In genomic region chr6:104632565-104632964, GRCh38 we compare ENCODE assay signal across 19 cellular contexts.
"Had no signal": no experiment of that assay in that cellular context is flagged by ENCODE, and none has a peak within 500 bp of the region (broad histone marks: within the 10 kb centered on the region; RNA-seq: fewer than 3 reads in every experiment).

No MANE protein-coding gene starts in this region.

- H3K9me3 ChIP-seq: ovary, right atrium auricular region, sigmoid colon had no signal

- H3K27ac ChIP-seq: coronary artery, heart left ventricle, ovary, right atrium auricular region had no signal

- H3K4me1 ChIP-seq: right atrium auricular region, sigmoid colon had no signal

- H3K9me3 Mint-ChIP-seq: endodermal cell, neural crest cell, type B pancreatic cell had no signal

- H3K27me3 Mint-ChIP-seq: type B pancreatic cell had no signal

- H3K27me3 ChIP-seq: ovary, right atrium auricular region, sigmoid colon had no signal

- ATAC-seq: heart left ventricle, left cardiac atrium, left ventricle myocardium superior, natural killer cell had no signal

- H3K4me3 Mint-ChIP-seq: endodermal cell, immature natural killer cell, natural killer cell, neural crest cell, type B pancreatic cell had no signal

- H3K4me1 Mint-ChIP-seq: immature natural killer cell, natural killer cell, neural crest cell had no signal

- H3K27ac Mint-ChIP-seq: endodermal cell, immature natural killer cell, natural killer cell, type B pancreatic cell had no signal

- H3K36me3 Mint-ChIP-seq: immature natural killer cell, natural killer cell, type B pancreatic cell had no signal

- H3K36me3 ChIP-seq: heart left ventricle, ovary, right atrium auricular region, sigmoid colon had no signal

- H3K4me3 ChIP-seq: coronary artery, heart left ventricle, lung, ovary, right atrium auricular region, sigmoid colon, skin epidermis had no signal

- DNase-seq: cerebellar nuclear complex; effector CD4-positive, alpha-beta T cell; endodermal cell; heart left ventricle; immature natural killer cell; left cardiac atrium; left ventricle myocardium superior; mesendoderm; natural killer cell; ovary; sigmoid colon; stimulated activated CD4-positive, alpha-beta T cell treated with anti-CD3 and anti-CD28 coated beads, Interleukin-2, amount 100 ng/mL, for 48 hours; stimulated activated naive CD4-positive, alpha-beta T cell treated with Interleukin-2 at 50 U/mL for 16 hours had no signal
